ENCODE assay signal across 9 cellular contexts in the genomic region with DNA sequence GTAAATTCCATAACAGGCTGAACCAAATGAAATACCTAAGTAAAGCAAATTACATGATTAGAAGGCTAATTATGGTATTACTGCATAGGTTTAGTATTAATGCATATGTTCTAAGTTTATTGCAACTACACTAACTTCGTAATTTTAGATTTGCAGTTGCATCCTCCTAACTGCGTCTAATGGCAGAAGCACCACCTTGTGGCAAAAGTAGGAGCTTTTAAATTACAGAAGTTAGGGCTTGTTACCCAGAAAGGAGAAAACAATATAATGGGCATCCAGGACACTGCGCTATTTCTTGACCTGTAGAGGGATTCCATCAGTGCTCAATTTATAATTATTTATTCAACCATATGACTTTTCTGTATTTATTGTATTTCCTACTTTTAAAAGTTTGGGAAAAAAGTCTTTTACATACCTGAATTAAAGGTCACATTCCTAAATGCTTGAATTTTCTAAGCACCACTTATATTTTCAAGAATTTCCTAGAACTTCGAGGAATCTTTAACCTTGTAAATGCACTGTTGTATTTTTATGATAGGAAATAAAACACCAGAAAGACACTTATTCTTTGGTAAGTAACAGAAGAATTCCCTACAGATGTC. TPM values are rescaled to one million over a fixed set of nuclear protein-coding genes. Genes with fewer than 3 reads are reported as not detected.
DNase-seq lines count a peak whose midpoint lies in the region; ATAC-seq and TF ChIP-seq lines count a peak whose summit lies in the region.
"Had no signal": no experiment of that assay in that cellular context is flagged by ENCODE, and none has a peak within 500 bp of the region (broad histone marks: within the 10 kb centered on the region; RNA-seq: fewer than 3 reads in every experiment).

No MANE protein-coding gene starts in this region.

- H3K27ac Mint-ChIP-seq in WTC11: no peak overlapping the region; the same call in 1 of the 2 replicates
- no peak overlapping the region for H3K27ac Mint-ChIP-seq in natural killer cell treated with Interleukin-12 subunit alpha and Interleukin-12 subunit beta and Interleukin-15 and Interleukin-18, amount 100 ng/mL, for 72 hours
- H3K27ac Mint-ChIP-seq: activated naive CD8-positive, alpha-beta T cell had no signal

- H3K9me3 Mint-ChIP-seq in WTC11: no peaks in the 10 kb centered on the region
- H3K9me3 Mint-ChIP-seq in natural killer cell treated with Interleukin-12 subunit alpha and Interleukin-12 subunit beta and Interleukin-15 and Interleukin-18, amount 100 ng/mL, for 72 hours: no peaks in the 10 kb centered on the region

- DNase-seq in AG04449 (ENCODE audit: low read depth, low spot score): peak; percentile 14
- DNase-seq in HCEC 1CT: peak; percentile 69
- DNase-seq in WTC11 (ENCODE audit: low spot score): no peak
- DNase-seq in kidney glomerular epithelial cell (lab: John Stamatoyannopoulos, UW): peak; percentile 12
- DNase-seq in mucosa of gallbladder (ENCODE audit: low spot score): no peak
- DNase-seq in natural killer cell treated with Interleukin-12 subunit alpha and Interleukin-12 subunit beta and Interleukin-15 and Interleukin-18, amount 100 ng/mL, for 72 hours (ENCODE audit: low spot score): no peak

- H3K36me3 Mint-ChIP-seq in WTC11: peaks cover 8% of the 10 kb centered on the region
- peaks cover 5% of the 10 kb centered on the region for H3K36me3 Mint-ChIP-seq in natural killer cell treated with Interleukin-12 subunit alpha and Interleukin-12 subunit beta and Interleukin-15 and Interleukin-18, amount 100 ng/mL, for 72 hours

- no peak overlapping the region for H3K4me3 ChIP-seq in AG04449 (ENCODE audit: low read depth, low read length)

- POLR2A ChIA-PET in AG04449 (lab: Yijun Ruan, JAX): no interaction called here
- POLR2A ChIA-PET in WTC11 (lab: Charles Lee): no interaction called here

- no peaks in the 10 kb centered on the region for H3K27me3 Mint-ChIP-seq in WTC11 (ENCODE audit: low read depth)
- H3K27me3 Mint-ChIP-seq in natural killer cell treated with Interleukin-12 subunit alpha and Interleukin-12 subunit beta and Interleukin-15 and Interleukin-18, amount 100 ng/mL, for 72 hours: no peaks in the 10 kb centered on the region
- H3K27me3 Mint-ChIP-seq: activated naive CD8-positive, alpha-beta T cell had no signal

- TF ChIP-seq CTCF in AG04449 (IDR thresholded peaks at IDR 0.05; ENCODE audit: insufficient read depth, low read length, missing control alignments) (peak; percentile 51), WTC11 (IDR thresholded peaks at IDR 0.05) (peak; percentile 43; the same call in 1 of the 2 replicates)

- ATAC-seq in WTC11 (peak; percentile 61), HG03354 (IDR thresholded peaks at IDR 0.05; ENCODE audit: poor library complexity, severe bottlenecking, unreplicated experiment) (no peak), GM21390 (IDR thresholded peaks at IDR 0.05; ENCODE audit: unreplicated experiment) (no peak)
- ATAC-seq in natural killer cell treated with Interleukin-12 subunit alpha and Interleukin-12 subunit beta and Interleukin-15 and Interleukin-18, amount 100 ng/mL, for 72 hours: no peak

- CTCF ChIA-PET in AG04449 (lab: Yijun Ruan, JAX) (interaction anchor here (0.6 to 8.7 kb wide), 28 partner anchors 10 to 547 kb away, joined by 3 to 141 read pairs (median 4); a partner anchor contains a TSS), WTC11 (lab: Charles Lee) (interaction anchor here (0.6 to 2.4 kb wide), 14 partner anchors 10 to 524 kb away, joined by 3 to 23 read pairs (median 4); a partner anchor contains a TSS)

- no peak overlapping the region for H3K4me3 Mint-ChIP-seq in WTC11
- H3K4me3 Mint-ChIP-seq in natural killer cell treated with Interleukin-12 subunit alpha and Interleukin-12 subunit beta and Interleukin-15 and Interleukin-18, amount 100 ng/mL, for 72 hours: no peak overlapping the region
- H3K4me3 Mint-ChIP-seq: activated naive CD8-positive, alpha-beta T cell had no signal

- no peaks in the 10 kb centered on the region for H3K4me1 Mint-ChIP-seq in WTC11
- no peaks in the 10 kb centered on the region for H3K4me1 Mint-ChIP-seq in natural killer cell treated with Interleukin-12 subunit alpha and Interleukin-12 subunit beta and Interleukin-15 and Interleukin-18, amount 100 ng/mL, for 72 hours (ENCODE audit: low read depth in 2 of 2)

TF ChIP-seq in WTC11, 78 proteins besides CTCF, POLR2A, EP300 and RAD21 (continues in another document):
- TF ChIP-seq, protein P1, sequence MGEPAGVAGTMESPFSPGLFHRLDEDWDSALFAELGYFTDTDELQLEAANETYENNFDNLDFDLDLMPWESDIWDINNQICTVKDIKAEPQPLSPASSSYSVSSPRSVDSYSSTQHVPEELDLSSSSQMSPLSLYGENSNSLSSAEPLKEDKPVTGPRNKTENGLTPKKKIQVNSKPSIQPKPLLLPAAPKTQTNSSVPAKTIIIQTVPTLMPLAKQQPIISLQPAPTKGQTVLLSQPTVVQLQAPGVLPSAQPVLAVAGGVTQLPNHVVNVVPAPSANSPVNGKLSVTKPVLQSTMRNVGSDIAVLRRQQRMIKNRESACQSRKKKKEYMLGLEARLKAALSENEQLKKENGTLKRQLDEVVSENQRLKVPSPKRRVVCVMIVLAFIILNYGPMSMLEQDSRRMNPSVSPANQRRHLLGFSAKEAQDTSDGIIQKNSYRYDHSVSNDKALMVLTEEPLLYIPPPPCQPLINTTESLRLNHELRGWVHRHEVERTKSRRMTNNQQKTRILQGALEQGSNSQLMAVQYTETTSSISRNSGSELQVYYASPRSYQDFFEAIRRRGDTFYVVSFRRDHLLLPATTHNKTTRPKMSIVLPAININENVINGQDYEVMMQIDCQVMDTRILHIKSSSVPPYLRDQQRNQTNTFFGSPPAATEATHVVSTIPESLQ (CRISPR knock-in tag; IDR thresholded peaks at IDR 0.05): no peak
- TF ChIP-seq HMGA2 (CRISPR knock-in tag; IDR thresholded peaks at IDR 0.05) (no peak), NFE2L1 (CRISPR knock-in tag; IDR thresholded peaks at IDR 0.05) (no peak), ETV6 (CRISPR knock-in tag; IDR thresholded peaks at IDR 0.05) (no peak), ZNF423 (CRISPR knock-in tag; IDR thresholded peaks at IDR 0.05) (no peak), GABPB1 (CRISPR knock-in tag; IDR thresholded peaks at IDR 0.05) (no peak)
- TF ChIP-seq, protein P2, sequence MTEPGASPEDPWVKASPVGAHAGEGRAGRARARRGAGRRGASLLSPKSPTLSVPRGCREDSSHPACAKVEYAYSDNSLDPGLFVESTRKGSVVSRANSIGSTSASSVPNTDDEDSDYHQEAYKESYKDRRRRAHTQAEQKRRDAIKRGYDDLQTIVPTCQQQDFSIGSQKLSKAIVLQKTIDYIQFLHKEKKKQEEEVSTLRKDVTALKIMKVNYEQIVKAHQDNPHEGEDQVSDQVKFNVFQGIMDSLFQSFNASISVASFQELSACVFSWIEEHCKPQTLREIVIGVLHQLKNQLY (CRISPR knock-in tag; IDR thresholded peaks at IDR 0.05): no peak
- TF ChIP-seq, protein P3, sequence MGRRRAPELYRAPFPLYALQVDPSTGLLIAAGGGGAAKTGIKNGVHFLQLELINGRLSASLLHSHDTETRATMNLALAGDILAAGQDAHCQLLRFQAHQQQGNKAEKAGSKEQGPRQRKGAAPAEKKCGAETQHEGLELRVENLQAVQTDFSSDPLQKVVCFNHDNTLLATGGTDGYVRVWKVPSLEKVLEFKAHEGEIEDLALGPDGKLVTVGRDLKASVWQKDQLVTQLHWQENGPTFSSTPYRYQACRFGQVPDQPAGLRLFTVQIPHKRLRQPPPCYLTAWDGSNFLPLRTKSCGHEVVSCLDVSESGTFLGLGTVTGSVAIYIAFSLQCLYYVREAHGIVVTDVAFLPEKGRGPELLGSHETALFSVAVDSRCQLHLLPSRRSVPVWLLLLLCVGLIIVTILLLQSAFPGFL (CRISPR knock-in tag; IDR thresholded peaks at IDR 0.05; ENCODE audit: borderline replicate concordance): no peak
- TF ChIP-seq, protein P4, sequence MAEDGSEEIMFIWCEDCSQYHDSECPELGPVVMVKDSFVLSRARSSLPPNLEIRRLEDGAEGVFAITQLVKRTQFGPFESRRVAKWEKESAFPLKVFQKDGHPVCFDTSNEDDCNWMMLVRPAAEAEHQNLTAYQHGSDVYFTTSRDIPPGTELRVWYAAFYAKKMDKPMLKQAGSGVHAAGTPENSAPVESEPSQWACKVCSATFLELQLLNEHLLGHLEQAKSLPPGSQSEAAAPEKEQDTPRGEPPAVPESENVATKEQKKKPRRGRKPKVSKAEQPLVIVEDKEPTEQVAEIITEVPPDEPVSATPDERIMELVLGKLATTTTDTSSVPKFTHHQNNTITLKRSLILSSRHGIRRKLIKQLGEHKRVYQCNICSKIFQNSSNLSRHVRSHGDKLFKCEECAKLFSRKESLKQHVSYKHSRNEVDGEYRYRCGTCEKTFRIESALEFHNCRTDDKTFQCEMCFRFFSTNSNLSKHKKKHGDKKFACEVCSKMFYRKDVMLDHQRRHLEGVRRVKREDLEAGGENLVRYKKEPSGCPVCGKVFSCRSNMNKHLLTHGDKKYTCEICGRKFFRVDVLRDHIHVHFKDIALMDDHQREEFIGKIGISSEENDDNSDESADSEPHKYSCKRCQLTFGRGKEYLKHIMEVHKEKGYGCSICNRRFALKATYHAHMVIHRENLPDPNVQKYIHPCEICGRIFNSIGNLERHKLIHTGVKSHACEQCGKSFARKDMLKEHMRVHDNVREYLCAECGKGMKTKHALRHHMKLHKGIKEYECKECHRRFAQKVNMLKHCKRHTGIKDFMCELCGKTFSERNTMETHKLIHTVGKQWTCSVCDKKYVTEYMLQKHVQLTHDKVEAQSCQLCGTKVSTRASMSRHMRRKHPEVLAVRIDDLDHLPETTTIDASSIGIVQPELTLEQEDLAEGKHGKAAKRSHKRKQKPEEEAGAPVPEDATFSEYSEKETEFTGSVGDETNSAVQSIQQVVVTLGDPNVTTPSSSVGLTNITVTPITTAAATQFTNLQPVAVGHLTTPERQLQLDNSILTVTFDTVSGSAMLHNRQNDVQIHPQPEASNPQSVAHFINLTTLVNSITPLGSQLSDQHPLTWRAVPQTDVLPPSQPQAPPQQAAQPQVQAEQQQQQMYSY (CRISPR knock-in tag; IDR thresholded peaks at IDR 0.05): no peak
- TF ChIP-seq, protein P5, sequence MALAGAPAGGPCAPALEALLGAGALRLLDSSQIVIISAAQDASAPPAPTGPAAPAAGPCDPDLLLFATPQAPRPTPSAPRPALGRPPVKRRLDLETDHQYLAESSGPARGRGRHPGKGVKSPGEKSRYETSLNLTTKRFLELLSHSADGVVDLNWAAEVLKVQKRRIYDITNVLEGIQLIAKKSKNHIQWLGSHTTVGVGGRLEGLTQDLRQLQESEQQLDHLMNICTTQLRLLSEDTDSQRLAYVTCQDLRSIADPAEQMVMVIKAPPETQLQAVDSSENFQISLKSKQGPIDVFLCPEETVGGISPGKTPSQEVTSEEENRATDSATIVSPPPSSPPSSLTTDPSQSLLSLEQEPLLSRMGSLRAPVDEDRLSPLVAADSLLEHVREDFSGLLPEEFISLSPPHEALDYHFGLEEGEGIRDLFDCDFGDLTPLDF (CRISPR knock-in tag; IDR thresholded peaks at IDR 0.05): no peak

RNA-seq across cellular contexts. Expression of a gene that starts 16.3 kb away (rescaled TPM):
- total RNA-seq in WTC11 (2021): 0.23 to 0.48 TPM (median 0.42 TPM) in 3 replicates
- total RNA-seq in mucosa of gallbladder: 0.09 TPM
- total RNA-seq in natural killer cell treated with Interleukin-12 subunit alpha and Interleukin-12 subunit beta and Interleukin-15 and Interleukin-18, amount 100 ng/mL, for 72 hours: under 1 TPM in 1 of 2 donors, not detected in 1; 0.31 TPM

Comparison
In these comparisons a context has a peak if more than half of its experiments do, and no peak if none do; other contexts are left out.
1. DNase-seq: peak in AG04449 (single experiment), HCEC 1CT (single experiment) and kidney glomerular epithelial cell (single experiment); none in WTC11 (single experiment), mucosa of gallbladder (single experiment) and natural killer cell treated with Interleukin-12 subunit alpha and Interleukin-12 subunit beta and Interleukin-15 and Interleukin-18, amount 100 ng/mL, for 72 hours (single experiment).